ENCODE assay signal across 23 cellular contexts in the genomic region with DNA sequence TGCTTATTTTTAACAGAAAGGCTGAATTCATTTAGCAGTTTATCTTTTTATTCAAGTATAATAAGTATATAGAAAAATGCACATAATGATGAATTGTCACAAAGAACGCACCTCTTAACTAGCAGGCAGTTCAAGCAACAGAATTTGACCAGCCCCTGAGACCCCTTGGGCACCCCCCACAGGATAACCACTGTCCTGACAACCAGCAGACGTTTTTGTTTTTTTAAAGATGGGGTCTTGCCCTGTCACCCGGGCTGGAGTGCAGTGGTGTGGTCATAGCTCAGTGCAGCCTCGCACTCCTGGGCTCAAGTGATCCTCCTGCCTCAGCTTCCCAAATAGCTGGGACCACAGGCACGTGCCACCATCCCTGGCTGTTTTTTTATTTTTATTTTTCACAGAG. TPM values are rescaled to one million over a fixed set of nuclear protein-coding genes. Genes with fewer than 3 reads are reported as not detected.
DNase-seq lines count a peak whose midpoint lies in the region; ATAC-seq, FAIRE-seq and TF ChIP-seq lines count a peak whose summit lies in the region.
"Had no signal": no experiment of that assay in that cellular context is flagged by ENCODE, and none has a peak within 500 bp of the region (broad histone marks: within the 10 kb centered on the region; RNA-seq: fewer than 3 reads in every experiment).

No MANE protein-coding gene starts in this region.

- H3K9me3 ChIP-seq in HepG2 (ENCODE audit: low read length) (no peaks in the 10 kb centered on the region), right lobe of liver (no peaks in the 10 kb centered on the region), OCI-LY3 (ENCODE audit: insufficient read depth, low read length) (no peaks in the 10 kb centered on the region), PC-3 (ENCODE audit: low read length) (no peaks in the 10 kb centered on the region), Peyer's patch (no peaks in the 10 kb centered on the region)
- H3K9me3 ChIP-seq: esophagus muscularis mucosa, gastroesophageal sphincter, thoracic aorta had no signal

- WGBS in HepG2 (ENCODE audit: low lambda C conversion rate), result 70% methylated on average over 5 of the region's 5 CpGs
- WGBS in right lobe of liver (ENCODE audit: insufficient coverage, low coverage, low lambda C conversion rate, missing lambda C conversion rate), result 58% methylated on average over 5 of the region's 5 CpGs

- H2AFZ ChIP-seq in HepG2 (ENCODE audit: low read length), result peak overlapping the region; percentile 51
- no peak overlapping the region for H2AFZ ChIP-seq in OCI-LY3 (ENCODE audit: low read depth, low read length)
- no peak overlapping the region for H2AFZ ChIP-seq in PC-3 (ENCODE audit: low read length)

- TF ChIP-seq EP300 in HepG2 (IDR thresholded peaks at IDR 0.05; ENCODE audit: low read depth in 2 of 2, low read length in 2 of 2), result no peak
- TF ChIP-seq EP300 in HepG2 (CRISPR knock-in tag; IDR thresholded peaks at IDR 0.05; ENCODE audit: borderline replicate concordance), result no peak

- H3K4me3 ChIP-seq in HepG2 (replicated peaks in 1 of 3; ENCODE audit: insufficient read depth in 1 of 3, low read depth in 2 of 3, low read length in 3 of 3) (peak overlapping the region; percentile 76 to 87 (median 86); a peak in 5 of 6 replicates), right lobe of liver (no peak overlapping the region), OCI-LY3 (ENCODE audit: low read length) (no peak overlapping the region), retinal pigment epithelial cell (ENCODE audit: low read length) (no peak overlapping the region), PC-3 (ENCODE audit: low read length) (no peak overlapping the region), Peyer's patch (no peak overlapping the region)
- H3K4me3 ChIP-seq: thoracic aorta had no signal

- H3K79me2 ChIP-seq in HepG2 (ENCODE audit: insufficient read depth, low read length), result peaks cover 2% of the 10 kb centered on the region
- peaks cover 6% of the 10 kb centered on the region; the same call in 1 of the 2 replicates for H3K79me2 ChIP-seq in OCI-LY3 (ENCODE audit: low read length)
- peaks cover 6% of the 10 kb centered on the region; the same call in 1 of the 2 replicates for H3K79me2 ChIP-seq in PC-3 (ENCODE audit: low read length)

- H3K9me2 ChIP-seq in PC-3 (replicated peaks; ENCODE audit: low read length), result no peaks in the 10 kb centered on the region

- H3K27ac ChIP-seq in HepG2 (ENCODE audit: extremely low read length, insufficient read depth, low read length) (peak overlapping the region; percentile 92), right lobe of liver (no peak overlapping the region), OCI-LY3 (ENCODE audit: low read length) (no peak overlapping the region), PC-3 (ENCODE audit: low read length) (no peak overlapping the region), Peyer's patch (no peak overlapping the region)
- H3K27ac ChIP-seq: esophagus muscularis mucosa, gastroesophageal sphincter, thoracic aorta had no signal

- TF ChIP-seq POLR2A in HepG2 (IDR thresholded peaks at IDR 0.05; ENCODE audit: insufficient read depth in 1 of 2, low read depth in 2 of 2, low read length in 2 of 2), result no peak
- TF ChIP-seq POLR2A in right lobe of liver (IDR thresholded peaks at IDR 0.05), result no peak
- TF ChIP-seq POLR2A in Peyer's patch (IDR thresholded peaks at IDR 0.05), result no peak

- no peaks in the 10 kb centered on the region for H3K9me3 Mint-ChIP-seq in chondrocyte (ENCODE audit: low read depth)
- H3K9me3 Mint-ChIP-seq: stimulated activated naive B cell treated with anti-CD40 and anti-IgM and Interleukin-4, amounts not matched to agents 10 μg/mL and 1 μg/mL and 100 μg/mL, for 72 hours; T-helper 1 cell treated with Interleukin-12 subunit alpha and Interleukin-12 subunit beta and Interleukin-4 antibody, amounts not matched to agents 30 μg/mL and 1 μg/mL, for 36 hours had no signal

- H3F3A ChIP-seq in PC-3 (ENCODE audit: low read length, unreplicated experiment), result peaks cover 4% of the 10 kb centered on the region

- H3K4me3 Mint-ChIP-seq in chondrocyte (ENCODE audit: unreplicated experiment), result no peak overlapping the region

- no peak for TF ChIP-seq RAD21 in HepG2 (CRISPR knock-in tag; IDR thresholded peaks at IDR 0.05)

- peaks cover 18% of the 10 kb centered on the region for H3K4me1 Mint-ChIP-seq in chondrocyte (ENCODE audit: low read depth)

- H4K20me1 ChIP-seq in HepG2 (ENCODE audit: insufficient read depth, low read length) (no peaks in the 10 kb centered on the region), OCI-LY3 (ENCODE audit: insufficient read depth, low read length) (no peaks in the 10 kb centered on the region), PC-3 (ENCODE audit: low read length) (no peaks in the 10 kb centered on the region)

- POLR2A ChIA-PET in HepG2 (lab: Yijun Ruan, JAX), result interaction anchor here (0.7 to 2.4 kb wide), 5 partner anchors 12 to 235 kb away, joined by 3 to 15 read pairs (median 3); partner anchors contain the start of gene AFG3L2
- POLR2A ChIA-PET in PC-3 (lab: Charles Lee; ENCODE audit: unreplicated experiment), result interaction anchor here (0.6 kb wide), 1 partner anchor 21 kb away, joined by 15 read pairs; no protein-coding TSS in a partner anchor

- intact Hi-C loops in HepG2 (cut with micrococcal nuclease; ENCODE audit: unreplicated experiment) (loop anchor here (2.0 kb wide), 1 partner anchor 25 kb away; no protein-coding TSS in a partner anchor), right lobe of liver (cut with DNase I) (no loop called here), PC-3 (cut with micrococcal nuclease) (loop anchor here (1.0 kb wide), 1 partner anchor 8 kb away; no protein-coding TSS in a partner anchor)

- peaks cover 48% of the 10 kb centered on the region for H3K4me1 ChIP-seq in HepG2 (ENCODE audit: insufficient read depth, low read length)
- H3K4me1 ChIP-seq in right lobe of liver, result peaks cover 0 to 5% (median 0%) of the 10 kb centered on the region in 4 donors
- peaks cover 8% of the 10 kb centered on the region for H3K4me1 ChIP-seq in OCI-LY3 (ENCODE audit: low read length)
- H3K4me1 ChIP-seq in PC-3 (ENCODE audit: insufficient read depth, low read length), result no peaks in the 10 kb centered on the region
- H3K4me1 ChIP-seq in Peyer's patch, result peaks cover 0 to 9% (median 2%) of the 10 kb centered on the region in 4 donors

- DNase-seq in HepG2 (ENCODE audit: low spot score), result no peak
- DNase-seq in right lobe of liver, result no peak
- peak; percentile 25 for DNase-seq in chondrocyte (ENCODE audit: low spot score)
- no peak for DNase-seq in retinal pigment epithelial cell (ENCODE audit: low read depth)
- no peak for DNase-seq in PC-3
- no peak for DNase-seq in GM13976 (ENCODE audit: low spot score)
- DNase-seq in Peyer's patch, result no peak
- DNase-seq: ACHN; activated CD4-positive, alpha-beta T cell treated with anti-CD3 and anti-CD28 coated beads, Interleukin-2, amount 50 U/mL, for 1 hour; aorta; DMS 273 treated with DMSO at 0.1 percent for 48 hours; effector CD8-positive, alpha-beta T cell; SIG-M5; stimulated activated CD4-positive, alpha-beta T cell treated with anti-CD3 and anti-CD28 coated beads, Interleukin-2, amount 100 ng/mL, for 24 hours had no signal

- in situ Hi-C loops in HepG2 (cut with HindIII; ENCODE audit: extremely low pct_ligation_motif_present, low pct_unique_long_range_greater_than_20kb) (no loop called here), GM13976 (cut with MboI; ENCODE audit: low sequenced_read_pairs, unreplicated experiment) (no loop called here)

- no peak for TF ChIP-seq CTCF in HepG2 (CRISPR knock-in tag; IDR thresholded peaks at IDR 0.05)
- no peak for TF ChIP-seq CTCF in right lobe of liver (IDR thresholded peaks at IDR 0.05)
- TF ChIP-seq CTCF in OCI-LY3 (IDR thresholded peaks at IDR 0.05; ENCODE audit: low read depth, low read length), result no peak
- TF ChIP-seq CTCF in chondrocyte (IDR thresholded peaks at IDR 0.05), result no peak
- peak; percentile 3 for TF ChIP-seq CTCF in retinal pigment epithelial cell (conservative IDR thresholded peaks at IDR 0.05; ENCODE audit: low read depth, low read length)
- no peak for TF ChIP-seq CTCF in PC-3 (conservative IDR thresholded peaks at IDR 0.05; ENCODE audit: low read depth, low read length)
- no peak for TF ChIP-seq CTCF in GM13976 (IDR thresholded peaks at IDR 0.05; ENCODE audit: borderline replicate concordance, control extremely low read depth, extremely low read depth, insufficient read depth, missing control alignments)
- no peak for TF ChIP-seq CTCF in Peyer's patch (IDR thresholded peaks at IDR 0.05)

- peak overlapping the region; percentile 81 for H3K9ac ChIP-seq in HepG2 (ENCODE audit: insufficient read depth, low read depth, low read length)
- H3K9ac ChIP-seq in OCI-LY3 (ENCODE audit: low read length), result no peak overlapping the region
- no peak overlapping the region for H3K9ac ChIP-seq in PC-3 (ENCODE audit: low read length)

- no peaks in the 10 kb centered on the region for H3K36me3 ChIP-seq in HepG2 (replicated peaks in 1 of 2; ENCODE audit: control insufficient read depth in 1 of 2, insufficient read depth in 2 of 2, low read length in 2 of 2)
- no peaks in the 10 kb centered on the region for H3K36me3 ChIP-seq in right lobe of liver
- peaks cover 6% of the 10 kb centered on the region for H3K36me3 ChIP-seq in OCI-LY3 (replicated peaks; ENCODE audit: low read depth, low read length)
- H3K36me3 ChIP-seq in PC-3 (ENCODE audit: low read depth, low read length), result peaks cover 3% of the 10 kb centered on the region
- H3K36me3 ChIP-seq in Peyer's patch, result no peaks in the 10 kb centered on the region
- H3K36me3 ChIP-seq: thoracic aorta had no signal

- no peak for FAIRE-seq in HepG2 (lab: Jason Lieb, UNC)
- FAIRE-seq: GM19239 had no signal

- peaks cover 3% of the 10 kb centered on the region for H3K36me3 Mint-ChIP-seq in chondrocyte (ENCODE audit: low read depth)
- H3K36me3 Mint-ChIP-seq: CD14-positive monocyte had no signal

- no peaks in the 10 kb centered on the region for H3K27me3 Mint-ChIP-seq in chondrocyte (ENCODE audit: low read depth)
- H3K27me3 Mint-ChIP-seq: progenitor cell of endocrine pancreas had no signal

- H3K27me3 ChIP-seq in HepG2 (ENCODE audit: control insufficient read depth in 1 of 2, insufficient read depth in 2 of 2, low read length in 2 of 2) (no peaks in the 10 kb centered on the region), right lobe of liver (peaks cover 0 to 5% of the 10 kb centered on the region in 2 donors), OCI-LY3 (ENCODE audit: low read depth, low read length) (no peaks in the 10 kb centered on the region), PC-3 (ENCODE audit: low read length) (no peaks in the 10 kb centered on the region), Peyer's patch (no peaks in the 10 kb centered on the region)
- H3K27me3 ChIP-seq: esophagus muscularis mucosa, gastroesophageal sphincter had no signal

- H3K4me2 ChIP-seq in HepG2 (ENCODE audit: low read depth, low read length) (peak overlapping the region; percentile 86), OCI-LY3 (ENCODE audit: low read length) (peak overlapping the region; percentile 77), PC-3 (ENCODE audit: low read length) (no peak overlapping the region)

- no peak overlapping the region for H3K27ac Mint-ChIP-seq in chondrocyte (ENCODE audit: unreplicated experiment)
- H3K27ac Mint-ChIP-seq: T-helper 1 cell treated with Interleukin-12 subunit alpha and Interleukin-12 subunit beta and Interleukin-4 antibody, amounts not matched to agents 30 μg/mL and 1 μg/mL, for 36 hours had no signal

- ATAC-seq in HepG2 (no peak), right lobe of liver (no peak), PC-3 (no peak)

- BruUV-seq in HepG2 (replicated peaks; lab: Mats Ljungman, UMichigan), result TSS peak; percentile 85
- BruUV-seq in PC-3 (replicated peaks; lab: Mats Ljungman, UMichigan), result no TSS peak

- CTCF ChIA-PET in HepG2 (lab: Yijun Ruan, JAX; ENCODE audit: low intra/inter-chr PET ratio, low total read pairs), result interaction anchor here (2.2 kb wide), 1 partner anchor 30 kb away, joined by 5 read pairs; no protein-coding TSS in a partner anchor
- CTCF ChIA-PET in PC-3 (lab: Charles Lee), result no interaction called here

RNA-seq across cellular contexts. Expression of gene PRELID3A, which starts 14.0 kb away (rescaled TPM):
- total RNA-seq in HepG2 (2016; rRNA removed; fragmentation: Illumina TruSeq; extraction: Trizol), result 5.5 and 11.0 TPM in 2 replicates
- 3.0 and 3.2 TPM in 2 replicates for total RNA-seq in HepG2 (2016; cell fraction: cytosol; rRNA removed; fragmentation: Illumina TruSeq; extraction: Trizol; ENCODE audit: low read depth)
- total RNA-seq in HepG2 (2016; cell fraction: insoluble cytoplasmic fraction; rRNA removed; fragmentation: Illumina TruSeq; extraction: Trizol), result 4.3 and 10.9 TPM in 2 replicates
- total RNA-seq in HepG2 (2016; cell fraction: membrane; rRNA removed; fragmentation: Illumina TruSeq; extraction: Trizol), result 3.0 and 4.4 TPM in 2 replicates
- 12.6 and 13.7 TPM in 2 replicates for total RNA-seq in HepG2 (2016; cell fraction: nucleus; rRNA removed; fragmentation: Illumina TruSeq; extraction: Trizol)
- polyA plus RNA-seq in HepG2 (2011; rRNA removed), result 7.2 and 10.3 TPM in 2 replicates
- polyA plus RNA-seq in HepG2 (2011; cell fraction: cytosol; rRNA removed), result 4.0 and 6.0 TPM in 2 replicates
- 61.8 and 73.7 TPM in 2 replicates for polyA plus RNA-seq in HepG2 (2011; cell fraction: nucleus; rRNA removed)
- 6.1 and 8.3 TPM in 2 replicates for polyA plus RNA-seq in HepG2 (2012)
- 1.6 and 1.7 TPM in 2 replicates for polyA plus RNA-seq in HepG2 (2016; cell fraction: cytosol; fragmentation: Illumina TruSeq; extraction: Trizol; ENCODE audit: low read depth)
- 5.9 and 7.6 TPM in 2 replicates for polyA plus RNA-seq in HepG2 (2016; cell fraction: insoluble cytoplasmic fraction; fragmentation: Illumina TruSeq; extraction: Trizol; ENCODE audit: low read depth)
- polyA plus RNA-seq in HepG2 (2016; cell fraction: membrane; fragmentation: Illumina TruSeq; extraction: Trizol; ENCODE audit: low read depth), result 2.1 and 2.3 TPM in 2 replicates
- polyA plus RNA-seq in HepG2 (2016; cell fraction: nucleus; fragmentation: Illumina TruSeq; extraction: Trizol; ENCODE audit: insufficient read depth, low read depth), result 42.6 and 45.2 TPM in 2 replicates
- polyA minus RNA-seq in HepG2 (2011; rRNA and poly(A)+ RNA removed; ENCODE audit: low replicate concordance), result 1.4 and 2.5 TPM in 2 replicates
- polyA minus RNA-seq in HepG2 (2011; cell fraction: cytosol; rRNA and poly(A)+ RNA removed), result 0.99 and 2.6 TPM in 2 replicates
- polyA minus RNA-seq in HepG2 (2011; cell fraction: nucleus; rRNA and poly(A)+ RNA removed), result 10.0 and 13.9 TPM in 2 replicates
- total RNA-seq in right lobe of liver, result under 1 TPM in 4 of 6 experiments, not detected in 2; 0.19 to 0.62 (median 0.32) TPM
- total RNA-seq in chondrocyte, result 12.0 to 16.3 TPM (median 14.4 TPM) in 3 replicates
- total RNA-seq in PC-3 (2014; rRNA removed), result 9.7 and 16.5 TPM in 2 replicates
- under 1 TPM in 1 of 4 donors, not detected in 3; 0.70 TPM for total RNA-seq in Peyer's patch
- polyA plus RNA-seq: CD14-positive monocyte had no signal

RNA-seq across cellular contexts. Expression of gene AFG3L2, which starts 44.7 kb away (rescaled TPM):
- 86.3 and 86.9 TPM in 2 replicates for total RNA-seq in HepG2 (2016; rRNA removed; fragmentation: Illumina TruSeq; extraction: Trizol)
- 29.3 and 39.0 TPM in 2 replicates for total RNA-seq in HepG2 (2016; cell fraction: cytosol; rRNA removed; fragmentation: Illumina TruSeq; extraction: Trizol; ENCODE audit: low read depth)
- 85.3 and 86.3 TPM in 2 replicates for total RNA-seq in HepG2 (2016; cell fraction: insoluble cytoplasmic fraction; rRNA removed; fragmentation: Illumina TruSeq; extraction: Trizol)
- 30.7 and 35.0 TPM in 2 replicates for total RNA-seq in HepG2 (2016; cell fraction: membrane; rRNA removed; fragmentation: Illumina TruSeq; extraction: Trizol)
- 64.9 and 72.6 TPM in 2 replicates for total RNA-seq in HepG2 (2016; cell fraction: nucleus; rRNA removed; fragmentation: Illumina TruSeq; extraction: Trizol)
- polyA plus RNA-seq in HepG2 (2011; rRNA removed), result 26.2 and 28.6 TPM in 2 replicates
- 22.4 and 28.3 TPM in 2 replicates for polyA plus RNA-seq in HepG2 (2011; cell fraction: cytosol; rRNA removed)
- polyA plus RNA-seq in HepG2 (2011; cell fraction: nucleus; rRNA removed), result 14.9 and 16.4 TPM in 2 replicates
- polyA plus RNA-seq in HepG2 (2012), result 42.2 and 47.5 TPM in 2 replicates
- 5.9 and 6.1 TPM in 2 replicates for polyA plus RNA-seq in HepG2 (2016; cell fraction: cytosol; fragmentation: Illumina TruSeq; extraction: Trizol; ENCODE audit: low read depth)
- polyA plus RNA-seq in HepG2 (2016; cell fraction: insoluble cytoplasmic fraction; fragmentation: Illumina TruSeq; extraction: Trizol; ENCODE audit: low read depth), result 66.5 and 67.7 TPM in 2 replicates
- 12.3 and 14.9 TPM in 2 replicates for polyA plus RNA-seq in HepG2 (2016; cell fraction: membrane; fragmentation: Illumina TruSeq; extraction: Trizol; ENCODE audit: low read depth)
- polyA plus RNA-seq in HepG2 (2016; cell fraction: nucleus; fragmentation: Illumina TruSeq; extraction: Trizol; ENCODE audit: insufficient read depth, low read depth), result 57.2 and 57.6 TPM in 2 replicates
- polyA minus RNA-seq in HepG2 (2011; rRNA and poly(A)+ RNA removed; ENCODE audit: low replicate concordance), result 26.7 and 36.0 TPM in 2 replicates
- polyA minus RNA-seq in HepG2 (2011; cell fraction: cytosol; rRNA and poly(A)+ RNA removed), result 28.5 and 36.9 TPM in 2 replicates
- 48.8 and 49.7 TPM in 2 replicates for polyA minus RNA-seq in HepG2 (2011; cell fraction: nucleus; rRNA and poly(A)+ RNA removed)
- 10 to 100 TPM; 30.2 to 47.7 (median 36.3) TPM for total RNA-seq in right lobe of liver
- 36.2 to 38.5 TPM (median 37.0 TPM) in 3 replicates for total RNA-seq in chondrocyte
- total RNA-seq in PC-3 (2014; rRNA removed), result 79.3 and 95.7 TPM in 2 replicates
- total RNA-seq in Peyer's patch, result 100 to 1,000 TPM in 2 of 4 donors, 10 to 100 TPM in 2; 47.9 to 111 (median 94.8) TPM

Comparison
In these comparisons a context has a peak if more than half of its experiments do, and no peak if none do; other contexts are left out.
1. H3K4me3 ChIP-seq: peak in HepG2 (3 of 3); none in right lobe of liver (0 of 3), OCI-LY3 (single experiment), retinal pigment epithelial cell (single experiment), PC-3 (single experiment) and Peyer's patch (0 of 4).
2. intact Hi-C loops: an anchor here in HepG2 (2.0 kb wide) and PC-3 (1.0 kb wide); none called in right lobe of liver.